8 cellular contexts compared by ENCODE assay signal in genomic region chr19:55624109-55625003, GRCh38. TPM values are rescaled to one million over a fixed set of nuclear protein-coding genes. Genes with fewer than 3 reads are reported as not detected.
DNase-seq lines count a peak whose midpoint lies in the region; ATAC-seq and TF ChIP-seq lines count a peak whose summit lies in the region.

Gene ZNF784 (minus strand): TSS chr19:55624566. CDS start chr19:55624561, 5 bp downstream.

- H3K27me3 ChIP-seq in spleen (replicated peaks in 1 of 7) = no peaks in the 10 kb centered on the region

- H3K27ac ChIP-seq in caudate nucleus (ENCODE audit: low read depth, low read length) = peak within 1 kb of the TSS; percentile 99
- peak within 1 kb of the TSS; percentile 92 to 98 (median 94) for H3K27ac ChIP-seq in spleen

- TF ChIP-seq POLR2A in spleen (IDR thresholded peaks at IDR 0.05) = peak in 2 of 3 donors; percentile 15 to 20

- H3K4me3 ChIP-seq in spleen = peak within 1 kb of the TSS; percentile 25 to 77 (median 44)

- peaks cover 0 to 25% (median 8%) of the 10 kb centered on the region in 6 donors for H3K36me3 ChIP-seq in spleen

- peak in 1 of 11 experiments; percentile 14 for TF ChIP-seq CTCF in spleen (IDR thresholded peaks at IDR 0.05 in 8 of 11, conservative IDR thresholded peaks at IDR 0.05 in 3 of 11)

- intact Hi-C loops in spleen (cut with DNase I; ENCODE audit: low total_unique reads) = no loop called here

- DNase-seq in GF-D8 (lab: John Stamatoyannopoulos, UW) = peak; percentile 55
- peak; percentile 88 for DNase-seq in NCI-H345 (lab: John Stamatoyannopoulos, UW)
- peak; percentile 83 for DNase-seq in activated CD4-positive, CD25-positive, alpha-beta regulatory T cell treated with anti-CD3 and anti-CD28 coated beads, Interleukin-2, amount 50 U/mL, for 16 hours (ENCODE audit: low read depth, low spot score)
- DNase-seq in caudate nucleus (lab: John Stamatoyannopoulos, UW) = peak in 59 of 61 donors; percentile 64 to 97 (median 89)
- peak; percentile 96 for DNase-seq in islet precursor cell
- DNase-seq in spleen = peak; percentile 96

- WGBS in spleen, 5 donors = 1% methylated on average over 25 to 56 of the region's 56 CpGs

- no peaks in the 10 kb centered on the region for H3K9me3 ChIP-seq in spleen

- peak; percentile 54 for ATAC-seq in HG03097 (IDR thresholded peaks at IDR 0.05; ENCODE audit: low FRiP score, unreplicated experiment)
- no peak for ATAC-seq in GM19463 (IDR thresholded peaks at IDR 0.05; ENCODE audit: unreplicated experiment)

- H3K4me1 ChIP-seq in spleen = peaks cover 0 to 74% (median 36%) of the 10 kb centered on the region in 6 donors

RNA-seq across cellular contexts. Expression of gene ZNF784, which starts in this region (rescaled TPM):
- total RNA-seq in spleen = 1 to 10 TPM; 4.0 to 10.0 (median 7.1) TPM
- polyA plus RNA-seq in spleen = 1 to 10 TPM; 3.3 to 7.6 (median 5.6) TPM
